Comparison of ENCODE assay signal across 1 cellular context in the genomic region with DNA sequence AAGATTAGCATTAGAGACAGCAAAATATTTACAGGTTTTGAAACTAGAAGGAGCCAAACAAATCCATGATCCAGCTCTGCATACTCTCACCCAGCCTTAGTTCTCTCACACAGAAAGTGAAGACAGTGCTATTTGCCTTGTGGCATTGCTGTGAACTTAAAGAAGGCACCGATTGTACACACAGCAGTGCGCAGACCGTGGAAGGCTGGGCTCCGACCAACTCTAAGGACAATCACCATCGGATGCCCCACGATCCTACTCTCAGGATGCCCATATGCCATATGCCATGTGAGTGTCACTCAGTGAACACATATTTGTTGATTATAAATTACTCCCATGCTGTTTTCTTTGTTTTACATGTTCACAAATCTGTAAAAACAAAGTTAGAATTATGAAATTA. TPM values are rescaled to one million over a fixed set of nuclear protein-coding genes. Genes with fewer than 3 reads are reported as not detected.
"Had no signal": no experiment of that assay in that cellular context is flagged by ENCODE, and none has a peak within 500 bp of the region (broad histone marks: within the 10 kb centered on the region; RNA-seq: fewer than 3 reads in every experiment).

No MANE protein-coding gene starts in this region.

RNA-seq across cellular contexts. Expression of a gene that starts 19.8 kb away (rescaled TPM):
- total RNA-seq: HepG2 had no signal
